In the genomic region with DNA sequence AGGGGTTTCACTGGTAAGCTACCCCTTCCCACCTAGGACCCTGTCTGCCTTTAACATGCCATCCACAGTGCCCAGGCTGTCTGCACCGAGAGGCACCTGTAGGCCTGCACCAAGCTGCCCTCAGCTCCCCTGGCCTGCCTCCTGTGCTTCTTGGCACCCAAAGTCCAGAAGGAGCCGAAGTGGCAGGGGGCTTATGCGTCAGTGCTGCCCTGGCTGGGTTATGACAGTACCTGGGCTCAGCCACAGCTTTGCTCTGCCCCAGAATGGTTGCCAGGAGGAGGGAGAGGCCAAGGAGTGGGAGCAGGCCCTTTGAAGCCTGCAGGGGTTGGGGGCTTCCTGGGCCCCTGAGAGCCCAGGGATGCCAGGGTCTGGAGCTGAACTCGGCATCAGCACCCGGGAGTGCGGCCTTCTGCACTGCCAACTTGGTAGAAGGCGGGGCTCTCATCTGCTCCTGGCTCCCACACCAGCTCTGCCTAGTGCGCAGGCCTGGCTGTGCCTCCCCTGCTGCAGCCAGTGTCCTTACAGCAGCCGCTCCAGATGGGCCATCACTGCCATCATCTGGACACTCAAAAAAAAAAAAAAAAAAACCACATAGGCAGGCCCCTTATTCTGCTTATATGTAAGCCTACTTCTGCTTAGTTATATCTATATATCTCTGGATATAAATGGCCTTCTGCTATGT, we compare ENCODE assay signal across 22 cellular contexts.
A peak's percentile ranks its signal among the peaks of the same experiment; 100 is the strongest.
DNase-seq lines count a peak whose midpoint lies in the region; ATAC-seq, FAIRE-seq and TF ChIP-seq lines count a peak whose summit lies in the region.
"Had no signal": no experiment of that assay in that cellular context is flagged by ENCODE, and none has a peak within 500 bp of the region (broad histone marks: within the 10 kb centered on the region; RNA-seq: fewer than 3 reads in every experiment).

No MANE protein-coding gene starts in this region.

- no peak for FAIRE-seq in kidney (lab: Jason Lieb, UNC)
- FAIRE-seq: astrocyte, GM12891 had no signal

- H3K4me3 ChIP-seq in kidney (ENCODE audit: low read length in 2 of 2) (no peak overlapping the region), upper lobe of left lung (no peak overlapping the region), GM23248 (no peak overlapping the region)
- H3K4me3 ChIP-seq: heart left ventricle, psoas muscle, SJCRH30 had no signal

- no peak for TF ChIP-seq CTCF in kidney (IDR thresholded peaks at IDR 0.05; ENCODE audit: borderline replicate concordance, extremely low read depth, insufficient read depth)
- no peak for TF ChIP-seq CTCF in upper lobe of left lung (IDR thresholded peaks at IDR 0.05)

- intact Hi-C loops in kidney (cut with DNase I): no loop called here

- 82 to 85% methylated on average over 3 to 9 of the region's 9 CpGs for WGBS in upper lobe of left lung, 2 donors
- WGBS in GM23248 (ENCODE audit: low coverage in 1 of 2, low lambda C conversion rate in 2 of 2, missing lambda C conversion rate in 2 of 2), 2 experiments: 21 to 31% methylated on average over 9 of the region's 9 CpGs

- ATAC-seq in upper lobe of left lung (ENCODE audit: low FRiP score in 2 of 2) (peak; percentile 10 to 37), GM19023 (IDR thresholded peaks at IDR 0.05; ENCODE audit: unreplicated experiment) (no peak)
- ATAC-seq: activated T-cell treated with anti-CD3 and anti-CD28 coated beads, Interleukin-2, amount 50 U/mL, for 4 hours; effector memory CD8-positive, alpha-beta T cell; heart left ventricle; psoas muscle had no signal

- TF ChIP-seq POLR2A in upper lobe of left lung (IDR thresholded peaks at IDR 0.05): no peak

- H3K27ac ChIP-seq in kidney (ENCODE audit: low read depth in 2 of 2, low read length in 2 of 2) (no peak overlapping the region), upper lobe of left lung (no peak overlapping the region), GM23248 (no peak overlapping the region)
- H3K27ac ChIP-seq: heart left ventricle, psoas muscle, SJCRH30 had no signal

- no peaks in the 10 kb centered on the region for H3K79me2 ChIP-seq in GM23248 (ENCODE audit: insufficient read depth)

- no peaks in the 10 kb centered on the region for H4K20me1 ChIP-seq in GM23248 (ENCODE audit: insufficient read depth)

- no peak overlapping the region for H3K4me2 ChIP-seq in GM23248 (ENCODE audit: unreplicated experiment)

- DNase-seq in SHP77 (lab: John Stamatoyannopoulos, UW) (peak; percentile 1 to 7), SHP77 treated with DMSO at 0.1 percent for 48 hours (lab: John Stamatoyannopoulos, UW) (no peak), SK-N-DZ (ENCODE audit: low spot score) (peak; percentile 77), kidney (peak; percentile 52), upper lobe of left lung (peak in 1 of 2 donors; percentile 36), GM23248 (no peak), mucosa of gallbladder (ENCODE audit: low spot score) (no peak)
- DNase-seq: activated naive CD4-positive, alpha-beta T cell treated with anti-CD3 and anti-CD28 coated beads, Interleukin-2, amount 50 U/mL, for 16 hours; activated T-cell treated with anti-CD3 and anti-CD28 coated beads, Interleukin-2, amount 50 U/mL, for 4 hours; cerebellar nuclear complex; effector memory CD8-positive, alpha-beta T cell; H7; mesendoderm; NCI-H1417 treated with DMSO at 0.1 percent for 48 hours; NCI-H510A treated with DMSO at 0.1 percent for 48 hours; psoas muscle; stimulated activated CD8-positive, alpha-beta memory T cell treated with anti-CD3 and anti-CD28 coated beads, Interleukin-4, amount 100 ng/mL, for 48 hours had no signal

- H3K9me3 ChIP-seq in kidney (ENCODE audit: control insufficient read depth in 1 of 2, low read length in 2 of 2): no peaks in the 10 kb centered on the region
- peaks cover 0 to 15% (median 4%) of the 10 kb centered on the region in 4 donors for H3K9me3 ChIP-seq in upper lobe of left lung
- H3K9me3 ChIP-seq in GM23248 (ENCODE audit: low read depth): no peaks in the 10 kb centered on the region
- H3K9me3 ChIP-seq: psoas muscle, SJCRH30 had no signal

- in situ Hi-C loops in GM23248 (cut with MboI): loop anchor here (25.0 kb wide), 1 partner anchor 917 kb away; no protein-coding TSS in a partner anchor

- no peak overlapping the region for H2AFZ ChIP-seq in GM23248

- H3K36me3 ChIP-seq in kidney (ENCODE audit: control insufficient read depth in 1 of 2, insufficient read depth in 2 of 2, low read length in 2 of 2) (no peaks in the 10 kb centered on the region), upper lobe of left lung (no peaks in the 10 kb centered on the region), GM23248 (ENCODE audit: low read depth) (no peaks in the 10 kb centered on the region)
- H3K36me3 ChIP-seq: heart left ventricle, SJCRH30 had no signal

- TF ChIP-seq EP300 in upper lobe of left lung (IDR thresholded peaks at IDR 0.05): no peak

- H3F3A ChIP-seq in GM23248 (ENCODE audit: insufficient read depth): no peaks in the 10 kb centered on the region

- H3K4me1 ChIP-seq in kidney (ENCODE audit: control insufficient read depth in 1 of 2, insufficient read depth in 1 of 2, low read depth in 1 of 2, low read length in 2 of 2) (no peaks in the 10 kb centered on the region), upper lobe of left lung (no peaks in the 10 kb centered on the region), GM23248 (ENCODE audit: insufficient read depth) (no peaks in the 10 kb centered on the region)
- H3K4me1 ChIP-seq: heart left ventricle, psoas muscle, SJCRH30 had no signal

- H3K27me3 ChIP-seq in upper lobe of left lung (no peaks in the 10 kb centered on the region), GM23248 (replicated peaks; ENCODE audit: insufficient read depth) (no peaks in the 10 kb centered on the region)
- H3K27me3 ChIP-seq: heart left ventricle, SJCRH30 had no signal

- H3K9me2 ChIP-seq in GM23248 (ENCODE audit: insufficient read depth): no peaks in the 10 kb centered on the region

- H3K9ac ChIP-seq in kidney (ENCODE audit: low read length in 2 of 2): no peak overlapping the region
- no peak overlapping the region for H3K9ac ChIP-seq in GM23248

Comparison
In these comparisons a context has a peak if more than half of its experiments do, and no peak if none do; other contexts are left out.
1. DNase-seq: peak in SHP77 (2 of 2), SK-N-DZ (single experiment) and kidney (single experiment); none in SHP77 treated with DMSO at 0.1 percent for 48 hours (single experiment), GM23248 (single experiment) and mucosa of gallbladder (single experiment).